Comparison of ENCODE assay signal across 1 cellular context in the genomic region with DNA sequence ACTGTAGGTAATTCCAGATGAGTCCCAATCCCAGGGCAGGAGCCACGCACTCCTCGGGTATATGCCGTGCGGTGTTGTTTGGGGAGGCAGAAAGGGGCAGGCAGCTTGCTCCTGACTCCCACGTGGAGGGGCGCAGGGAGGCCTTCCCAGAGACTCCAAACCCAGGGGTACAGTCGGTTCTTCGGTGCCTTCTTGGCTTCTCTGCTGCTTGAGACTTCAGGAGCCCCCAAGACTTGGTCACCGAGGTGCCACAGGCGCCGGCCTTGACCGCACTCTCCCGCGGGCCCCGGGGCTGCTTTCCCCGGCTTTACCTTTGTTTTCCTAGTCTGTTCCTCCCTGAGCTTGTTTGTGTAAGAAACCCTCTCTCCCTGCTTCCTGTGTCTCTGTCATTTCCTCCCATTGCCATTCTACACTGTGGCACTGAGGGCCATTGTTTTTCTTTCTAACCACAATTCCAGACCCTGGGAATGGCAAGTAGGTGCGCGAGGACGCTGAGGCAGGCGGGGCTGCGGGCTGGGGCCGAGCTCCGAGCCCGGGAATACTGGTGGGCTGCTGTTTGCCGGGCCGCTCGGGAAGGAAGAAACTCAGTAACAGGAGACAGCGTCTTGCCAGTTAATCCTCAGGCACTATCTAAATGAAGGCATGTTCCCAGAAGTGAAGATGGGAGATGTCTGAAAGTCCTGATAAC.
TF ChIP-seq lines count a peak whose summit lies in the region.

No MANE protein-coding gene starts in this region.

TF ChIP-seq in H1, 55 proteins besides CTCF, POLR2A, EP300 and RAD21 (continued from another document):
- TF ChIP-seq RXRA (IDR thresholded peaks at IDR 0.05; ENCODE audit: insufficient read depth, low read depth, low read length) = no peak
- no peak for TF ChIP-seq ZNF274 (IDR thresholded peaks at IDR 0.05; ENCODE audit: borderline replicate concordance, extremely low read depth, low read length)
- TF ChIP-seq ASH2L (IDR thresholded peaks at IDR 0.05; ENCODE audit: low read length) = peak; percentile 32
- TF ChIP-seq JUN (IDR thresholded peaks at IDR 0.05; ENCODE audit: low read depth, low read length) = no peak
- no peak for TF ChIP-seq RBBP5 (IDR thresholded peaks at IDR 0.05; ENCODE audit: borderline replicate concordance, low read depth, low read length)
- no peak for TF ChIP-seq SP4 (IDR thresholded peaks at IDR 0.05; ENCODE audit: low read length)
- TF ChIP-seq EGR1 (IDR thresholded peaks at IDR 0.05; ENCODE audit: borderline replicate concordance, low read depth, low read length) = no peak
- no peak for TF ChIP-seq TEAD4 (IDR thresholded peaks at IDR 0.05; ENCODE audit: low read depth, low read length)
